1 cellular context compared by ENCODE assay signal in the genomic region with DNA sequence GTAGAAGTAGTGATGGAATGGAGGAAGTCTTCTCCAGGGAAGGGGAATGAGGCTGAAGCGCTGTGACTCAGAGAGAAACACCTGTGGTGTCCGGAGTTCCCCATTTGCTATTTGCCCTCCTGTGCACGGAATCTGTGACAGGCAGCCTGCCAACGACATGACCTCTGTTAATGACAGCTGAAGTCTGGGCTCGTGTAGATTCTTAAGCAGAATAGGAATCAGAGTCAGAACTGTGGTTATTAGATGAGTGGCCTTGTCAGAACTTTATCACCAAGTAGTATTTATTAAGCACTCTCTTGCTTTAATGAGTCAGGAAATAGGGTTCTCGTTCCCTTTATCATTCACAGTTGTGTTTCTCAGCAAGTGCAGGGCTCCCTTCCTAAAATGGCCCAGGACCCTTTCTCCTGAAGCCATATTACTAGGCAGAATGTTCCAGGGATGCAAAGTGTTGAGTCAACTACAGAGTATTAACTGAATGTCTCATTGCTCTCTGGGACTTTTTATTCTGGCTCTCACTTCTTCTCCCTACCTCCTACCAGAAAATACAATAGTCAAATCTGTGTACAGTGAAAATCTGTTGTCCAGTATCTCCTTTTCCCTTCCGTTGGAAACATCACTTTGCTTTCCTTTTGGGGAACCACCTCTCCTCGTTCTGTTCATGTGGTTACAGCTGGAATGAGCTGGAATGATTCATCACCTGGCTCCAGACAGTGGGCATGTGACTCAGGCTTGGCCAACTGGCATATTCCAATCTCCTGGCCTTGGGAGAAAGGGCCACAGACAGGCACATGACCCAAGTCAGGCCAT.
A peak's percentile ranks its signal among the peaks of the same experiment; 100 is the strongest.
TF ChIP-seq lines count a peak whose summit lies in the region.

No MANE protein-coding gene starts in this region.

TF ChIP-seq in A549, 52 proteins besides CTCF, POLR2A, EP300 and RAD21 (continued from another document):
- no peak for TF ChIP-seq TP53 (CRISPR knock-in tag; IDR thresholded peaks at IDR 0.05)
- 0 out of 2 replicates have a peak, but pooled peaks have one; percentile 31 for TF ChIP-seq FOSL2 (IDR thresholded peaks at IDR 0.05)
- peak; percentile 77 for TF ChIP-seq FOSL2 (CRISPR knock-in tag; IDR thresholded peaks at IDR 0.05)
- TF ChIP-seq FOXS1 (CRISPR knock-in tag; IDR thresholded peaks at IDR 0.05): no peak
- no peak for TF ChIP-seq POLR2AphosphoS2 (conservative IDR thresholded peaks at IDR 0.05; ENCODE audit: low read length)
- TF ChIP-seq, protein P1, sequence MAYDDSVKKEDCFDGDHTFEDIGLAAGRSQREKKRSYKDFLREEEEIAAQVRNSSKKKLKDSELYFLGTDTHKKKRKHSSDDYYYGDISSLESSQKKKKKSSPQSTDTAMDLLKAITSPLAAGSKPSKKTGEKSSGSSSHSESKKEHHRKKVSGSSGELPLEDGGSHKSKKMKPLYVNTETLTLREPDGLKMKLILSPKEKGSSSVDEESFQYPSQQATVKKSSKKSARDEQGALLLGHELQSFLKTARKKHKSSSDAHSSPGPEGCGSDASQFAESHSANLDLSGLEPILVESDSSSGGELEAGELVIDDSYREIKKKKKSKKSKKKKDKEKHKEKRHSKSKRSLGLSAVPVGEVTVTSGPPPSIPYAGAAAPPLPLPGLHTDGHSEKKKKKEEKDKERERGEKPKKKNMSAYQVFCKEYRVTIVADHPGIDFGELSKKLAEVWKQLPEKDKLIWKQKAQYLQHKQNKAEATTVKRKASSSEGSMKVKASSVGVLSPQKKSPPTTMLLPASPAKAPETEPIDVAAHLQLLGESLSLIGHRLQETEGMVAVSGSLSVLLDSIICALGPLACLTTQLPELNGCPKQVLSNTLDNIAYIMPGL (CRISPR knock-in tag; IDR thresholded peaks at IDR 0.05; ENCODE audit: borderline replicate concordance): no peak
- TF ChIP-seq EHF (CRISPR knock-in tag; IDR thresholded peaks at IDR 0.05): no peak
- TF ChIP-seq, protein P2, sequence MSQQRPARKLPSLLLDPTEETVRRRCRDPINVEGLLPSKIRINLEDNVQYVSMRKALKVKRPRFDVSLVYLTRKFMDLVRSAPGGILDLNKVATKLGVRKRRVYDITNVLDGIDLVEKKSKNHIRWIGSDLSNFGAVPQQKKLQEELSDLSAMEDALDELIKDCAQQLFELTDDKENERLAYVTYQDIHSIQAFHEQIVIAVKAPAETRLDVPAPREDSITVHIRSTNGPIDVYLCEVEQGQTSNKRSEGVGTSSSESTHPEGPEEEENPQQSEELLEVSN (IDR thresholded peaks at IDR 0.05; ENCODE audit: borderline replicate concordance, low read depth): peak; percentile 70; the same call in 1 of the 2 replicates
- no peak for TF ChIP-seq HDAC2 (IDR thresholded peaks at IDR 0.05)
- TF ChIP-seq ZC3H11A (IDR thresholded peaks at IDR 0.05): no peak
- TF ChIP-seq RCOR1 (IDR thresholded peaks at IDR 0.05; ENCODE audit: low read depth, low read length): no peak
